In the genomic region with DNA sequence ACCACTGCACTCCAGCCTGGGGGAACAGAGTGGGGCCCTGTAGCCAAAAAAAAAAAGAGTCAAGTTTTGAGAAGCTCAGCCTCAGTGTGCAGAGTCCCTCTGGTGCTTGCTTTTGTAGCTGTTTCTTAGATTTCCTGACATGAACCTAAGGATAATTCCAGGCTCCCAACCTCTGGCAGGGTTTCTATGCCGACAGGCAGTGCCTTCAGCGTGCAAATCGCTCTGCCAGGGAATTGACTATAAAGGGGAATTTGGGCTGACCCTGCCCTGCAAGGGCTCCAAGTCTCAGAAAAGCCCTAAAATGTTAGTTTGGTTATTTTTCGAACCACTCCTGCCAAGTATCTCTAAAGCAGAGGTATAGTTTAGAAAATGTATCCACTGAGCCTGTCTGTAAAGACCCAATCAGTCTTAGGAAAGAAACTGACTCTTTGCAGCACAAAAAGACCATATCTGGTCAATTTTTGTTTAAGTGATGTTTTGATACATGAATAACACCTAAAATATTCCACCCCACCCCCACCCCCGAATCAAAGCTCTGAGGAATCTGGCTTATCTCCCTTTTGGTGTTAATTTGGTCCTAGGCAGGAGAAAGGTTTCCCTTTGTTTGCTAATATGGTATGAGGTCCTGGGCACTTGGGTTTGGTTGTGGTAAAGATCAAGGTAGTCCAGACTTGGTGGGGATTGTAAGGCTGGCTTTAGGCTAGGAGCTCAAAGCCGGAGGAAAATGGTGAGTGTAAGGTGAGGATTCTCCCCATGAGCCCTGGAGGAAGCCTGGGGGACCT, we compare ENCODE assay signal across 22 cellular contexts. TPM values are rescaled to one million over a fixed set of nuclear protein-coding genes. Genes with fewer than 3 reads are reported as not detected.
A peak's percentile ranks its signal among the peaks of the same experiment; 100 is the strongest.
DNase-seq lines count a peak whose midpoint lies in the region; ATAC-seq and TF ChIP-seq lines count a peak whose summit lies in the region.
"Had no signal": no experiment of that assay in that cellular context is flagged by ENCODE, and none has a peak within 500 bp of the region (broad histone marks: within the 10 kb centered on the region; RNA-seq: fewer than 3 reads in every experiment).

No MANE protein-coding gene starts in this region.

- intact Hi-C loops in IMR-90 (cut with micrococcal nuclease): no loop called here
- intact Hi-C loops in left cardiac atrium (cut with DNase I): no loop called here
- intact Hi-C loops in adrenal gland (cut with DNase I): no loop called here

- no peak overlapping the region for H3K4me3 ChIP-seq in BLaER1 treated with 17β-estradiol and CSF1 and Interleukin-3, amounts not matched to agents 10 nM and 100 nM
- H3K4me3 ChIP-seq in IMR-90 (ENCODE audit: insufficient read depth, low read depth, low read length) (no peak overlapping the region), adrenal gland (no peak overlapping the region)
- H3K4me3 ChIP-seq: esophagus squamous epithelium, mucosa of descending colon had no signal

- H2BK120ac ChIP-seq in IMR-90 (ENCODE audit: low read depth, low read length): peak overlapping the region; percentile 93

- H4K8ac ChIP-seq in IMR-90 (ENCODE audit: low read depth in 2 of 2, low read length in 2 of 2): peak overlapping the region; percentile 40 to 92

- peak overlapping the region; percentile 51; the same call in 1 of the 2 replicates for H3K56ac ChIP-seq in IMR-90 (ENCODE audit: extremely low read depth, insufficient read depth, low read length)

- 87% methylated on average over 3 of the region's 6 CpGs; no CpG with 5 or more reads in 1 of the 2 experiments for WGBS in IMR-90 (ENCODE audit: extremely low coverage in 2 of 2, insufficient read length in 1 of 2), 2 experiments
- WGBS in adrenal gland, 4 donors: 67 to 76% (median 73%) methylated on average over 6 of the region's 6 CpGs

- TF ChIP-seq RAD21 in IMR-90 (IDR thresholded peaks at IDR 0.05; ENCODE audit: low read length): no peak

- H3K36me3 ChIP-seq in BLaER1 treated with 17β-estradiol and CSF1 and Interleukin-3, amounts not matched to agents 10 nM and 100 nM: no peaks in the 10 kb centered on the region
- H3K36me3 ChIP-seq in IMR-90 (ENCODE audit: control insufficient read depth, insufficient read depth, low read length) (peaks cover 5% of the 10 kb centered on the region; the same call in 1 of the 2 replicates), adrenal gland (replicated peaks in 1 of 2) (no peaks in the 10 kb centered on the region)
- H3K36me3 ChIP-seq: esophagus squamous epithelium, neutrophil had no signal

- peak overlapping the region; percentile 52 for H2AK5ac ChIP-seq in IMR-90 (ENCODE audit: low read depth, low read length)

- H2AFZ ChIP-seq in IMR-90 (replicated peaks; ENCODE audit: low read length, poor library complexity): peak overlapping the region; percentile 46

- TF ChIP-seq CTCF in IMR-90 (conservative IDR thresholded peaks at IDR 0.05; ENCODE audit: low read depth, low read length) (no peak), chondrocyte (IDR thresholded peaks at IDR 0.05) (no peak), osteocyte (IDR thresholded peaks at IDR 0.05) (no peak), adrenal gland (IDR thresholded peaks at IDR 0.05) (no peak)

- peak overlapping the region; percentile 47 for H4K5ac ChIP-seq in IMR-90 (ENCODE audit: low read depth, low read length)

- H4K20me1 ChIP-seq in BLaER1 treated with 17β-estradiol and CSF1 and Interleukin-3, amounts not matched to agents 10 nM and 100 nM: peaks cover 0 to 5% (median 0%) of the 10 kb centered on the region in 11 experiments; a peak in 1 of 22 replicates
- H4K20me1 ChIP-seq in IMR-90 (ENCODE audit: insufficient read depth, low read length): no peaks in the 10 kb centered on the region

- H3K18ac ChIP-seq in IMR-90 (ENCODE audit: low read depth, low read length): peak overlapping the region; percentile 46; the same call in 1 of the 2 replicates

- H3K4me3 Mint-ChIP-seq in chondrocyte (ENCODE audit: unreplicated experiment) (no peak overlapping the region), osteocyte (ENCODE audit: unreplicated experiment) (no peak overlapping the region)
- H3K4me3 Mint-ChIP-seq: activated CD4-positive, alpha-beta T cell treated with anti-CD3 and anti-CD28 coated beads for 36 hours; activated CD8-positive, alpha-beta memory T cell treated with anti-CD3 and anti-CD28 coated beads, Interleukin-2, amount 10 ng/mL, durations not matched to agents 7 days and 5 days; activated naive CD8-positive, alpha-beta T cell treated with anti-CD3 and anti-CD28 coated beads for 36 hours; activated T-helper 17 cell treated with anti-CD3 and anti-CD28 coated beads, Interleukin-2, amount 50 U/mL, for 72 hours had no signal

- TF ChIP-seq POLR2A in IMR-90 (IDR thresholded peaks at IDR 0.05; ENCODE audit: low read depth, low read length): no peak
- no peak for TF ChIP-seq POLR2A in adrenal gland (IDR thresholded peaks at IDR 0.05)

- CTCF ChIA-PET in IMR-90 (lab: Yijun Ruan, JAX): interaction anchor here (0.5 to 0.6 kb wide), 2 partner anchors 537 to 827 kb away, joined by 3 read pairs; no protein-coding TSS in a partner anchor

- in situ Hi-C loops in IMR-90 (cut with MboI; ENCODE audit: low sequenced_read_pairs): no loop called here

- H3K4ac ChIP-seq in IMR-90 (ENCODE audit: low read depth, low read length): peak overlapping the region; percentile 82

- H3K79me1 ChIP-seq in IMR-90 (ENCODE audit: low read depth in 1 of 2, low read length in 2 of 2): peaks cover 0 to 15% of the 10 kb centered on the region in 2 experiments; a peak in 1 of 4 replicates

- H3K9me3 Mint-ChIP-seq in chondrocyte (ENCODE audit: low read depth) (no peaks in the 10 kb centered on the region), osteocyte (ENCODE audit: unreplicated experiment) (no peaks in the 10 kb centered on the region)
- H3K9me3 Mint-ChIP-seq: activated naive CD8-positive, alpha-beta T cell treated with anti-CD3 and anti-CD28 coated beads for 36 hours; activated T-helper 17 cell treated with anti-CD3 and anti-CD28 coated beads, Interleukin-2, amount 50 U/mL, for 72 hours had no signal

- peak; percentile 46 for ATAC-seq in IMR-90 (ENCODE audit: low read depth)
- no peak for ATAC-seq in left cardiac atrium
- ATAC-seq: activated CD4-positive, alpha-beta T cell treated with anti-CD3 and anti-CD28 coated beads for 36 hours; activated CD8-positive, alpha-beta memory T cell treated with anti-CD3 and anti-CD28 coated beads, Interleukin-2, amount 10 ng/mL, durations not matched to agents 7 days and 5 days; activated T-helper 17 cell treated with anti-CD3 and anti-CD28 coated beads, Interleukin-2, amount 50 U/mL, for 72 hours had no signal

- H3K27me3 Mint-ChIP-seq in chondrocyte (ENCODE audit: low read depth) (peaks cover under 1% of the 10 kb centered on the region), osteocyte (ENCODE audit: unreplicated experiment) (peaks cover under 1% of the 10 kb centered on the region)
- H3K27me3 Mint-ChIP-seq: activated CD4-positive, alpha-beta T cell treated with anti-CD3 and anti-CD28 coated beads for 36 hours; activated CD8-positive, alpha-beta memory T cell treated with anti-CD3 and anti-CD28 coated beads, Interleukin-2, amount 10 ng/mL, durations not matched to agents 7 days and 5 days; activated naive CD8-positive, alpha-beta T cell treated with anti-CD3 and anti-CD28 coated beads for 36 hours had no signal

- H3K27ac Mint-ChIP-seq in chondrocyte (ENCODE audit: unreplicated experiment) (peak overlapping the region; percentile 60), osteocyte (ENCODE audit: unreplicated experiment) (peak overlapping the region; percentile 50)
- H3K27ac Mint-ChIP-seq: activated CD4-positive, alpha-beta T cell treated with anti-CD3 and anti-CD28 coated beads for 36 hours; activated CD8-positive, alpha-beta memory T cell treated with anti-CD3 and anti-CD28 coated beads, Interleukin-2, amount 10 ng/mL, durations not matched to agents 7 days and 5 days; activated naive CD8-positive, alpha-beta T cell treated with anti-CD3 and anti-CD28 coated beads for 36 hours; activated T-helper 17 cell treated with anti-CD3 and anti-CD28 coated beads, Interleukin-2, amount 50 U/mL, for 72 hours had no signal

- peak overlapping the region; percentile 84 for H4K91ac ChIP-seq in IMR-90 (ENCODE audit: insufficient read depth, low read depth, low read length)

- DNase-seq in IMR-90 (peak; percentile 24), chondrocyte (ENCODE audit: low spot score) (no peak), osteocyte (ENCODE audit: extremely low spot score, unreplicated experiment) (no peak), NCI-H2029 (lab: John Stamatoyannopoulos, UW) (no peak), left cardiac atrium (no peak), GOT3 (lab: John Stamatoyannopoulos, UW) (no peak), adrenal gland (no peak)
- DNase-seq: activated CD4-positive, alpha-beta T cell treated with anti-CD3 and anti-CD28 coated beads for 36 hours; activated CD8-positive, alpha-beta memory T cell treated with anti-CD3 and anti-CD28 coated beads, Interleukin-2, amount 10 ng/mL, durations not matched to agents 7 days and 5 days; activated naive CD8-positive, alpha-beta T cell treated with anti-CD3 and anti-CD28 coated beads for 36 hours; central memory CD4-positive, alpha-beta T cell; esophagus squamous epithelium; KBM-7; left colon; mucosa of descending colon; MV-4-11; NCI-H187 had no signal

- peak overlapping the region; percentile 60; the same call in 1 of the 2 replicates for H3K23ac ChIP-seq in IMR-90 (ENCODE audit: low read depth, low read length)

- H2AK9ac ChIP-seq in IMR-90 (replicated peaks; ENCODE audit: low read depth, low read length, poor library complexity): peak overlapping the region; percentile 47

- peak overlapping the region; percentile 15 to 81 (median 70); a peak in 19 of 22 replicates for H3K4me2 ChIP-seq in BLaER1 treated with 17β-estradiol and CSF1 and Interleukin-3, amounts not matched to agents 10 nM and 100 nM
- H3K4me2 ChIP-seq in IMR-90 (ENCODE audit: low read depth, low read length): no peak overlapping the region; the same call in 1 of the 2 replicates

- no peak overlapping the region for H2BK5ac ChIP-seq in IMR-90 (ENCODE audit: low read depth, low read length, poor library complexity, severe bottlenecking)

- H3K27me3 ChIP-seq in BLaER1 treated with 17β-estradiol and CSF1 and Interleukin-3, amounts not matched to agents 10 nM and 100 nM: peaks cover 0 to 15% (median 0%) of the 10 kb centered on the region in 11 experiments; a peak in 6 of 22 replicates
- H3K27me3 ChIP-seq in IMR-90 (ENCODE audit: control insufficient read depth, insufficient read depth, low read length) (no peaks in the 10 kb centered on the region), adrenal gland (no peaks in the 10 kb centered on the region)
- H3K27me3 ChIP-seq: esophagus squamous epithelium had no signal

- peaks cover 11 to 59% (median 50%) of the 10 kb centered on the region in 10 experiments; a peak in 19 of 20 replicates for H3K4me1 ChIP-seq in BLaER1 treated with 17β-estradiol and CSF1 and Interleukin-3, amounts not matched to agents 10 nM and 100 nM
- H3K4me1 ChIP-seq in IMR-90 (ENCODE audit: control insufficient read depth, insufficient read depth, low read length): peaks cover 17% of the 10 kb centered on the region
- no peaks in the 10 kb centered on the region for H3K4me1 ChIP-seq in adrenal gland (replicated peaks in 1 of 2)

- H3K9me1 ChIP-seq in IMR-90 (ENCODE audit: insufficient read depth, low read length): peaks cover 22% of the 10 kb centered on the region; the same call in 1 of the 2 replicates

- H3K36me3 Mint-ChIP-seq in chondrocyte (ENCODE audit: low read depth): no peaks in the 10 kb centered on the region
- no peaks in the 10 kb centered on the region for H3K36me3 Mint-ChIP-seq in osteocyte (ENCODE audit: unreplicated experiment)
- H3K36me3 Mint-ChIP-seq: activated CD8-positive, alpha-beta memory T cell treated with anti-CD3 and anti-CD28 coated beads, Interleukin-2, amount 10 ng/mL, durations not matched to agents 7 days and 5 days; activated naive CD8-positive, alpha-beta T cell treated with anti-CD3 and anti-CD28 coated beads for 36 hours had no signal

- dilution Hi-C loops in IMR-90 (cut with HindIII; ENCODE audit: low sequenced_read_pairs, unreplicated experiment): no loop called here

- H3K27ac ChIP-seq in BLaER1 treated with 17β-estradiol and CSF1 and Interleukin-3, amounts not matched to agents 10 nM and 100 nM: peak overlapping the region in 4 of 11 experiments; percentile 5 to 42 (median 21); a peak in 6 of 22 replicates
- peak overlapping the region; percentile 62 for H3K27ac ChIP-seq in IMR-90 (ENCODE audit: insufficient read depth, low read length)
- H3K27ac ChIP-seq in adrenal gland: no peak overlapping the region
- H3K27ac ChIP-seq: esophagus squamous epithelium, HL-60, neutrophil had no signal

- no peaks in the 10 kb centered on the region for H3K9me3 ChIP-seq in BLaER1 treated with 17β-estradiol and CSF1 and Interleukin-3, amounts not matched to agents 10 nM and 100 nM (replicated peaks in 1 of 11)
- no peaks in the 10 kb centered on the region for H3K9me3 ChIP-seq in IMR-90 (ENCODE audit: control insufficient read depth, insufficient read depth, low read length)
- H3K9me3 ChIP-seq in adrenal gland (replicated peaks in 1 of 3): no peaks in the 10 kb centered on the region
- H3K9me3 ChIP-seq: esophagus squamous epithelium, mucosa of descending colon, neutrophil had no signal

- H2BK20ac ChIP-seq in IMR-90 (ENCODE audit: low read depth, low read length): peak overlapping the region; percentile 58

- H3K4me1 Mint-ChIP-seq in chondrocyte (ENCODE audit: low read depth): peaks cover 23% of the 10 kb centered on the region
- peaks cover 17% of the 10 kb centered on the region for H3K4me1 Mint-ChIP-seq in osteocyte (ENCODE audit: unreplicated experiment)
- H3K4me1 Mint-ChIP-seq: activated CD4-positive, alpha-beta T cell treated with anti-CD3 and anti-CD28 coated beads for 36 hours; activated CD8-positive, alpha-beta memory T cell treated with anti-CD3 and anti-CD28 coated beads, Interleukin-2, amount 10 ng/mL, durations not matched to agents 7 days and 5 days; activated naive CD8-positive, alpha-beta T cell treated with anti-CD3 and anti-CD28 coated beads for 36 hours; activated T-helper 17 cell treated with anti-CD3 and anti-CD28 coated beads, Interleukin-2, amount 50 U/mL, for 72 hours had no signal

- BruUV-seq in IMR-90 (replicated peaks; lab: Mats Ljungman, UMichigan): no TSS peak

- POLR2A ChIA-PET in IMR-90 (lab: Charles Lee; ENCODE audit: unreplicated experiment): no interaction called here

- peak overlapping the region in 3 of 11 experiments; percentile 4 to 41 (median 24); a peak in 3 of 22 replicates for H3K9ac ChIP-seq in BLaER1 treated with 17β-estradiol and CSF1 and Interleukin-3, amounts not matched to agents 10 nM and 100 nM
- peak overlapping the region; percentile 22 for H3K9ac ChIP-seq in IMR-90 (ENCODE audit: low read depth, low read length)

- H3K14ac ChIP-seq in IMR-90 (replicated peaks; ENCODE audit: low read depth, low read length): peak overlapping the region; percentile 82

- H2BK15ac ChIP-seq in IMR-90 (ENCODE audit: low read depth, low read length): peak overlapping the region; percentile 91; the same call in 2 of the 3 replicates

RNA-seq across cellular contexts. Expression of gene ANO1, which starts 49.7 kb away (rescaled TPM):
- 4.1 and 4.4 TPM in 2 replicates for total RNA-seq in IMR-90 (2012; rRNA removed)
- 8.0 and 10.7 TPM in 2 replicates for polyA plus RNA-seq in IMR-90 (2012; rRNA removed)
- polyA plus RNA-seq in IMR-90 (2012; cell fraction: cytosol; rRNA removed): 3.8 and 9.8 TPM in 2 replicates
- polyA plus RNA-seq in IMR-90 (2012; cell fraction: nucleus; rRNA removed; ENCODE audit: low replicate concordance): 20.0 and 34.3 TPM in 2 replicates
- 1.0 to 1.5 TPM (median 1.5 TPM) in 3 replicates for total RNA-seq in chondrocyte
- total RNA-seq in osteocyte: not detected in 2 replicates
- 10 to 100 TPM in 1 of 2 donors, 1 to 10 TPM in 1; 9.8 to 14.2 TPM for total RNA-seq in left cardiac atrium
- 1 to 10 TPM in 7 of 8 donors, under 1 TPM in 1; 0.67 to 6.7 (median 2.2) TPM for total RNA-seq in adrenal gland
- polyA plus RNA-seq in adrenal gland: 1 to 10 TPM; 1.8 to 3.9 (median 3.1) TPM
- total RNA-seq: activated CD4-positive, alpha-beta T cell treated with anti-CD3 and anti-CD28 coated beads for 36 hours; activated CD8-positive, alpha-beta memory T cell treated with anti-CD3 and anti-CD28 coated beads, Interleukin-2, amount 10 ng/mL, durations not matched to agents 7 days and 5 days; activated naive CD8-positive, alpha-beta T cell treated with anti-CD3 and anti-CD28 coated beads for 36 hours; G401 had no signal
